In the genomic region with DNA sequence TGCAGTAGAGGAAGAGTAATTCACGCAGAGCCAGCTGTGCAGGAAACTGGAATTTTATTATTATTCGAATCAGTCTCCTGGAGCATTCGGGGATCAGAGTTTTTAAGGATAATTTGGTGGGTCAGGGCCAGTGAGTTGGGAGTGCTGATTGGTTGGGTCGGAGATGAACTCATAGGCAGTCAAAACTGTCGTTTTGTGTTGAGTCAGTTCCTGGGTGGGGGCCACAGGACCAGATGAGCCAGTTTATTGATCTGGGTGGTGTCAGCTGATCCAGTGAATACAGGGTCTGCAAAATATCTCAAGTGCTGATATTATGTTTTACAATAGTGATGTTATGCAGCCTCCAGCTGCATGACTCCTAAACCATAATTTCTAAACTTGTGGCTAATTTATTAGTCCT, we compare ENCODE assay signal across 18 cellular contexts.
DNase-seq lines count a peak whose midpoint lies in the region; ATAC-seq and TF ChIP-seq lines count a peak whose summit lies in the region.
"Had no signal": no experiment of that assay in that cellular context is flagged by ENCODE, and none has a peak within 500 bp of the region (broad histone marks: within the 10 kb centered on the region; RNA-seq: fewer than 3 reads in every experiment).

No MANE protein-coding gene starts in this region.

- no peak for TF ChIP-seq CTCF in HCT116 (IDR thresholded peaks at IDR 0.05 in 2 of 3, conservative IDR thresholded peaks at IDR 0.05 in 1 of 3; ENCODE audit: borderline replicate concordance in 1 of 3, insufficient read depth in 1 of 3, low read depth in 2 of 3, low read length in 2 of 3)
- no peak for TF ChIP-seq CTCF in RWPE2 (IDR thresholded peaks at IDR 0.05; ENCODE audit: poor library complexity, severe bottlenecking)

- TF ChIP-seq POLR2A in HCT116 (IDR thresholded peaks at IDR 0.05; ENCODE audit: borderline replicate concordance, extremely low read depth, insufficient read depth, insufficient read length), result no peak

- H3K9ac ChIP-seq in BLaER1 treated with 17β-estradiol and CSF1 and Interleukin-3, amounts not matched to agents 10 nM and 100 nM, result peak overlapping the region in 3 of 11 experiments; percentile 2 to 43 (median 27); a peak in 1 of 22 replicates
- no peak overlapping the region for H3K9ac ChIP-seq in HCT116 (ENCODE audit: low read length)
- H3K9ac ChIP-seq in mesenchymal stem cell (ENCODE audit: low read length), result no peak overlapping the region

- no peaks in the 10 kb centered on the region for H3K9me2 ChIP-seq in HCT116 (ENCODE audit: insufficient read depth)

- peaks cover 0 to 15% (median 5%) of the 10 kb centered on the region in 11 experiments; a peak in 13 of 22 replicates for H3K36me3 ChIP-seq in BLaER1 treated with 17β-estradiol and CSF1 and Interleukin-3, amounts not matched to agents 10 nM and 100 nM
- H3K36me3 ChIP-seq in HCT116 (ENCODE audit: control insufficient read depth in 1 of 2, insufficient read depth in 2 of 2, low read length in 2 of 2) (no peaks in the 10 kb centered on the region), RWPE2 (ENCODE audit: low read depth) (peaks cover 22% of the 10 kb centered on the region), mesenchymal stem cell (ENCODE audit: control insufficient read depth in 1 of 2, insufficient read depth in 2 of 2, low read depth in 1 of 2, low read length in 2 of 2) (no peaks in the 10 kb centered on the region)
- no peaks in the 10 kb centered on the region for H3K36me3 ChIP-seq in naive thymus-derived CD4-positive, alpha-beta T cell (ENCODE audit: control insufficient read depth in 2 of 3, insufficient read depth in 3 of 3, low read length in 3 of 3)

- H3K9me3 ChIP-seq in BLaER1 treated with 17β-estradiol and CSF1 and Interleukin-3, amounts not matched to agents 10 nM and 100 nM (replicated peaks in 1 of 11), result peaks cover 5 to 26% (median 21%) of the 10 kb centered on the region in 11 experiments; a peak in 21 of 22 replicates
- 0 out of 4 replicates have a peak, but pooled peaks cover 0 to 4% of the 10 kb centered on the region in 2 experiments for H3K9me3 ChIP-seq in HCT116 (ENCODE audit: control insufficient read depth in 1 of 2, insufficient read depth in 1 of 2, low read depth in 1 of 2, low read length in 2 of 2)
- peaks cover 2% of the 10 kb centered on the region for H3K9me3 ChIP-seq in RWPE2 (ENCODE audit: severe bottlenecking)
- peaks cover 3% of the 10 kb centered on the region for H3K9me3 ChIP-seq in mesenchymal stem cell (ENCODE audit: control insufficient read depth, low read length)
- H3K9me3 ChIP-seq in naive thymus-derived CD4-positive, alpha-beta T cell (ENCODE audit: control insufficient read depth in 2 of 3, low read length in 3 of 3), result no peaks in the 10 kb centered on the region

- peaks cover 40% of the 10 kb centered on the region for H3K79me1 ChIP-seq in mesenchymal stem cell (replicated peaks; ENCODE audit: low read length, poor library complexity, severe bottlenecking)

- H3K9me3 Mint-ChIP-seq in naive thymus-derived CD4-positive, alpha-beta T cell, result peaks cover 0 to 8% (median 3%) of the 10 kb centered on the region in 11 donors

- no peak overlapping the region for H3K23ac ChIP-seq in mesenchymal stem cell (ENCODE audit: low read length in 2 of 2)

- no peak overlapping the region for H2BK12ac ChIP-seq in mesenchymal stem cell (ENCODE audit: low read length in 2 of 2)

- H4K20me1 ChIP-seq in BLaER1 treated with 17β-estradiol and CSF1 and Interleukin-3, amounts not matched to agents 10 nM and 100 nM, result peaks cover 0 to 67% (median 44%) of the 10 kb centered on the region in 11 experiments; a peak in 17 of 22 replicates
- no peaks in the 10 kb centered on the region for H4K20me1 ChIP-seq in HCT116 (ENCODE audit: insufficient read depth)

- peak overlapping the region; percentile 66 to 87 (median 80) for H3K4me2 ChIP-seq in BLaER1 treated with 17β-estradiol and CSF1 and Interleukin-3, amounts not matched to agents 10 nM and 100 nM
- H3K4me2 ChIP-seq in HCT116 (ENCODE audit: low read length) (no peak overlapping the region), mesenchymal stem cell (ENCODE audit: low read length, poor library complexity, severe bottlenecking) (no peak overlapping the region)
- H3K4me2 ChIP-seq: A549 had no signal

- no peak overlapping the region for H2BK15ac ChIP-seq in mesenchymal stem cell (ENCODE audit: low read depth, poor library complexity, severe bottlenecking)

- peak overlapping the region; percentile 35 for H4K8ac ChIP-seq in mesenchymal stem cell (ENCODE audit: low read length)

- RAD21 ChIA-PET in HCT116 (lab: Charles Lee; ENCODE audit: low non-redundant PET in 1 of 2, low total read pairs in 2 of 2, uncharacterized antibody in 2 of 2, unreplicated experiment in 2 of 2), result interaction anchor here in 1 of 2 experiments (0.7 kb wide), 1 partner anchor 44 kb away, joined by 3 read pairs; no protein-coding TSS in a partner anchor

- ATAC-seq in HCT116 (no peak), RWPE2 (ENCODE audit: low read depth) (no peak), GM19467 (IDR thresholded peaks at IDR 0.05; ENCODE audit: unreplicated experiment) (no peak)
- ATAC-seq in naive thymus-derived CD4-positive, alpha-beta T cell, result no peak
- ATAC-seq: A549 had no signal

- no peak overlapping the region for H4K91ac ChIP-seq in mesenchymal stem cell (ENCODE audit: low read length)

- peak overlapping the region in 1 of 2 experiments; percentile 41 for H3K18ac ChIP-seq in mesenchymal stem cell (ENCODE audit: low read depth in 1 of 2, low read length in 2 of 2)

- DNase-seq in HCT116 (ENCODE audit: low read depth, low spot score), result no peak
- no peak for DNase-seq in RWPE2 (ENCODE audit: low spot score)
- DNase-seq in mesenchymal stem cell, result no peak
- no peak for DNase-seq in SK-N-DZ (ENCODE audit: low spot score)
- no peak for DNase-seq in naive thymus-derived CD4-positive, alpha-beta T cell
- DNase-seq in activated naive CD4-positive, alpha-beta T cell treated with anti-CD3 and anti-CD28 coated beads, Interleukin-2, amount 50 U/mL, for 16 hours, result no peak
- DNase-seq: C1 segment of cervical spinal cord, DMS79, HCEC 1CT, NCI-H1417, NCI-H187, NCI-H2107, NCI-H510A treated with DMSO at 0.1 percent for 48 hours, NCI-H82, SW 1271 had no signal

- H2BK120ac ChIP-seq in mesenchymal stem cell (ENCODE audit: low read depth, low read length), result no peak overlapping the region

- H3K27me3 ChIP-seq in BLaER1 treated with 17β-estradiol and CSF1 and Interleukin-3, amounts not matched to agents 10 nM and 100 nM, result no peaks in the 10 kb centered on the region
- no peaks in the 10 kb centered on the region for H3K27me3 ChIP-seq in HCT116 (ENCODE audit: insufficient read depth, low read length)
- no peaks in the 10 kb centered on the region for H3K27me3 ChIP-seq in RWPE2 (ENCODE audit: insufficient read depth, poor library complexity, severe bottlenecking)
- H3K27me3 ChIP-seq in mesenchymal stem cell (ENCODE audit: control insufficient read depth in 1 of 2, insufficient read depth in 1 of 2, low read length in 2 of 2), result no peaks in the 10 kb centered on the region
- no peaks in the 10 kb centered on the region for H3K27me3 ChIP-seq in naive thymus-derived CD4-positive, alpha-beta T cell (ENCODE audit: control insufficient read depth in 2 of 2, insufficient read depth in 2 of 2, low read length in 2 of 2)

- peak overlapping the region in 1 of 2 experiments; percentile 4 for H3K4ac ChIP-seq in mesenchymal stem cell (ENCODE audit: low read depth in 1 of 2, low read length in 2 of 2)

- WGBS in mesenchymal stem cell, result 68% methylated on average over 5 of the region's 5 CpGs

- peaks cover 0 to 20% (median 15%) of the 10 kb centered on the region in 5 donors for H3K27me3 Mint-ChIP-seq in naive thymus-derived CD4-positive, alpha-beta T cell

- no peak for TF ChIP-seq RAD21 in HCT116 (IDR thresholded peaks at IDR 0.05; ENCODE audit: low read depth)

- no peak overlapping the region for H2AFZ ChIP-seq in HCT116 (ENCODE audit: low read depth, low read length, poor library complexity, severe bottlenecking)
- no peak overlapping the region for H2AFZ ChIP-seq in mesenchymal stem cell (ENCODE audit: low read depth, low read length)

- H3K27ac ChIP-seq in BLaER1 treated with 17β-estradiol and CSF1 and Interleukin-3, amounts not matched to agents 10 nM and 100 nM, result peak overlapping the region in 6 of 11 experiments; percentile 2 to 51 (median 22); a peak in 7 of 22 replicates
- H3K27ac ChIP-seq in HCT116 (ENCODE audit: low read depth, low read length) (no peak overlapping the region), RWPE2 (ENCODE audit: poor library complexity, severe bottlenecking) (peak overlapping the region; percentile 50), mesenchymal stem cell (ENCODE audit: low read length, poor library complexity, severe bottlenecking) (no peak overlapping the region)
- no peak overlapping the region for H3K27ac ChIP-seq in naive thymus-derived CD4-positive, alpha-beta T cell (ENCODE audit: low read depth, low read length)
- H3K27ac ChIP-seq: A549 had no signal

- peaks cover 0 to 2% (median 0%) of the 10 kb centered on the region in 7 donors for H3K4me1 Mint-ChIP-seq in naive thymus-derived CD4-positive, alpha-beta T cell

- H3K27ac Mint-ChIP-seq in naive thymus-derived CD4-positive, alpha-beta T cell, result no peak overlapping the region

- POLR2A ChIA-PET in HCT116 (lab: Charles Lee), result no interaction called here
- POLR2A ChIA-PET in naive thymus-derived CD4-positive, alpha-beta T cell (lab: Charles Lee), result no interaction called here

- peaks cover 44 to 79% (median 53%) of the 10 kb centered on the region in 10 experiments for H3K4me1 ChIP-seq in BLaER1 treated with 17β-estradiol and CSF1 and Interleukin-3, amounts not matched to agents 10 nM and 100 nM
- peaks cover 0 to 24% of the 10 kb centered on the region in 2 experiments; a peak in 2 of 4 replicates for H3K4me1 ChIP-seq in HCT116 (ENCODE audit: control insufficient read depth in 1 of 2, insufficient read depth in 2 of 2, low read length in 2 of 2)
- peaks cover 18% of the 10 kb centered on the region for H3K4me1 ChIP-seq in RWPE2 (ENCODE audit: insufficient read depth, poor library complexity, severe bottlenecking)
- peaks cover 5% of the 10 kb centered on the region for H3K4me1 ChIP-seq in mesenchymal stem cell (ENCODE audit: control insufficient read depth, insufficient read depth, low read depth, low read length)
- H3K4me1 ChIP-seq in naive thymus-derived CD4-positive, alpha-beta T cell (ENCODE audit: control insufficient read depth in 2 of 2, insufficient read depth in 2 of 2, low read length in 2 of 2), result no peaks in the 10 kb centered on the region

- H2BK5ac ChIP-seq in mesenchymal stem cell (ENCODE audit: low read depth, low read length, poor library complexity, severe bottlenecking), result no peak overlapping the region

- no peaks in the 10 kb centered on the region for H3K36me3 Mint-ChIP-seq in naive thymus-derived CD4-positive, alpha-beta T cell

- no peak overlapping the region for H3K4me3 Mint-ChIP-seq in naive thymus-derived CD4-positive, alpha-beta T cell

- H3K14ac ChIP-seq in mesenchymal stem cell (ENCODE audit: low read length in 2 of 2), result no peak overlapping the region

- H3K79me2 ChIP-seq in HCT116 (ENCODE audit: insufficient read depth, low read length), result peaks cover 14% of the 10 kb centered on the region

- CTCF ChIA-PET in HCT116 (lab: Charles Lee), result no interaction called here
- CTCF ChIA-PET in naive thymus-derived CD4-positive, alpha-beta T cell (lab: Charles Lee), result no interaction called here

- intact Hi-C loops in HCT116 (cut with micrococcal nuclease), result no loop called here
- intact Hi-C loops in naive thymus-derived CD4-positive, alpha-beta T cell (cut with micrococcal nuclease), result no loop called here

- H2AK5ac ChIP-seq in mesenchymal stem cell (ENCODE audit: low read length, severe bottlenecking), result no peak overlapping the region

- H3K4me3 ChIP-seq in BLaER1 treated with 17β-estradiol and CSF1 and Interleukin-3, amounts not matched to agents 10 nM and 100 nM, result no peak overlapping the region; a peak in 1 of 20 replicates
- H3K4me3 ChIP-seq in HCT116 (replicated peaks in 1 of 2; ENCODE audit: low read depth in 1 of 2, low read length in 2 of 2) (no peak overlapping the region), RWPE2 (ENCODE audit: severe bottlenecking) (no peak overlapping the region), mesenchymal stem cell (ENCODE audit: insufficient read depth in 1 of 2, low read depth in 1 of 2, low read length in 2 of 2) (no peak overlapping the region)
- no peak overlapping the region for H3K4me3 ChIP-seq in naive thymus-derived CD4-positive, alpha-beta T cell (ENCODE audit: low read length)
- H3K4me3 ChIP-seq: A549 had no signal

- BruUV-seq in HCT116 (replicated peaks; lab: Mats Ljungman, UMichigan), result no TSS peak

Comparison
In these comparisons a context has a peak if more than half of its experiments do, and no peak if none do; other contexts are left out.
1. H3K27ac ChIP-seq: peak in BLaER1 treated with 17β-estradiol and CSF1 and Interleukin-3, amounts not matched to agents 10 nM and 100 nM (6 of 11) and RWPE2 (single experiment); none in HCT116 (single experiment), mesenchymal stem cell (single experiment) and naive thymus-derived CD4-positive, alpha-beta T cell (single experiment).
2. H3K4me2 ChIP-seq: peak in BLaER1 treated with 17β-estradiol and CSF1 and Interleukin-3, amounts not matched to agents 10 nM and 100 nM (11 of 11); none in HCT116 (single experiment) and mesenchymal stem cell (single experiment).